In the genomic region with DNA sequence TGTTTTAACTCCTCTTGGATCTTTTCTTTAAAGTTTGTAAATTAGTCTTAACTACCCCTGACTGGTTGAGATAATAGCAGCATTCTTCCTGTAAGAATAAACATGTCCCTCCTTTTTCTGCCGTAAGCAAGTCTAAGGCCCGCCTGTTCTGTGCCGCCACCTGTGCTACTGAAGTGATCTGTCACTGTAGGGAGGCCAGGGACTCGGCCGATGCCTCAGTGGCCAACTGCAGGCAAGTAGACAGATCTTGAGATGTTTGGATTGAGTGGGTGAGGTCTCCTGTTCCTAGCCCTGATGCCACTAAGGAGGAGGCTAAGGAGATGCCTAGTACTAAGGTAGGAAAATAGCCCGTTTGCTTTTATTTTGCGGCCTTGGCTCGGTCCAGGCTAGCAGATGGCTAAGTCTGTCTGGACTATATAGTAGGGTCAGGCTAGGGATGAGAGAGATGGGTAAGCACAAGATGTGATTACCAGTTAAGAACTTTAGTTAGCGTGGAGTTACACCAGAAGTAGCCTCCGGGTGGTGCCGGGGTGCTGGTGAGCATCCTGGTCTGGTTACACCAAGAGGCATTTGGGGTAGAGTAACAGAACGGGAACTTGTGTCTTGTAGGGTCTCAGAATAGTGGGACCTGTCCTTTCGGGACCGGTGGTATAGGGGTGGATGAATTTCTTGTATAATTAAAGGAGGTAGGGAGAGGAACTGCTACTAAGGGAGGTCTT, we compare ENCODE assay signal across 15 cellular contexts.
"Had no signal": no experiment of that assay in that cellular context is flagged by ENCODE, and none has a peak within 500 bp of the region (broad histone marks: within the 10 kb centered on the region; RNA-seq: fewer than 3 reads in every experiment).

No MANE protein-coding gene starts in this region.

- ATAC-seq: effector memory CD8-positive, alpha-beta T cell; foreskin keratinocyte; mucosa of descending colon; naive thymus-derived CD8-positive, alpha-beta T cell; sciatic nerve; stimulated activated naive B cell treated with anti-CD40 and anti-IgM and Interleukin-4, amounts not matched to agents 10 μg/mL and 1 μg/mL and 100 μg/mL, for 72 hours; stimulated activated naive CD8-positive, alpha-beta T cell treated with anti-CD3 and anti-CD28 coated beads, Interleukin-15, amount 100 ng/mL, for 72 hours had no signal

- H3K36me3 ChIP-seq: tibial nerve had no signal

- H3K27ac ChIP-seq: foreskin keratinocyte, testis, tibial nerve had no signal

- H3K4me1 ChIP-seq: foreskin keratinocyte, testis, tibial nerve had no signal

- H3K4me3 ChIP-seq: mucosa of descending colon, testis, tibial nerve had no signal

- DNase-seq: effector memory CD8-positive, alpha-beta T cell; erythroblast; foreskin keratinocyte; kidney glomerular epithelial cell; mucosa of descending colon; naive thymus-derived CD8-positive, alpha-beta T cell; stimulated activated CD4-positive, alpha-beta T cell treated with anti-CD3 and anti-CD28 coated beads, Interleukin-2, amount 100 ng/mL, for 24 hours; stimulated activated CD4-positive, alpha-beta T cell treated with anti-CD3 and anti-CD28 coated beads, Interleukin-4, amount 100 ng/mL, for 4 hours; stimulated activated naive B cell treated with anti-CD40 and anti-IgM and Interleukin-4, amounts not matched to agents 10 μg/mL and 1 μg/mL and 100 μg/mL, for 72 hours; stimulated activated naive CD8-positive, alpha-beta T cell treated with anti-CD3 and anti-CD28 coated beads, Interleukin-15, amount 100 ng/mL, for 72 hours; testis had no signal

- H3K27ac Mint-ChIP-seq: dendritic cell treated with granulocyte-macrophage colony-stimulating factor and Interleukin-4, amounts not matched to agents 40 ng/mL and 50 ng/mL, for 4 days; effector memory CD8-positive, alpha-beta T cell; stimulated activated naive B cell treated with anti-CD40 and anti-IgM and Interleukin-4, amounts not matched to agents 10 μg/mL and 1 μg/mL and 100 μg/mL, for 72 hours had no signal

- H3K9me3 ChIP-seq: testis had no signal

- H3K4me3 Mint-ChIP-seq: dendritic cell treated with granulocyte-macrophage colony-stimulating factor and Interleukin-4, amounts not matched to agents 40 ng/mL and 50 ng/mL, for 4 days; effector memory CD8-positive, alpha-beta T cell; naive thymus-derived CD8-positive, alpha-beta T cell; neural crest cell; stimulated activated naive B cell treated with anti-CD40 and anti-IgM and Interleukin-4, amounts not matched to agents 10 μg/mL and 1 μg/mL and 100 μg/mL, for 72 hours; stimulated activated naive CD8-positive, alpha-beta T cell treated with anti-CD3 and anti-CD28 coated beads, Interleukin-15, amount 100 ng/mL, for 72 hours had no signal

- H3K4me1 Mint-ChIP-seq: naive thymus-derived CD8-positive, alpha-beta T cell; neural crest cell; stimulated activated naive B cell treated with anti-CD40 and anti-IgM and Interleukin-4, amounts not matched to agents 10 μg/mL and 1 μg/mL and 100 μg/mL, for 72 hours; stimulated activated naive CD8-positive, alpha-beta T cell treated with anti-CD3 and anti-CD28 coated beads, Interleukin-15, amount 100 ng/mL, for 72 hours had no signal

- H3K27me3 Mint-ChIP-seq: dendritic cell treated with granulocyte-macrophage colony-stimulating factor and Interleukin-4, amounts not matched to agents 40 ng/mL and 50 ng/mL, for 4 days; effector memory CD8-positive, alpha-beta T cell; stimulated activated naive B cell treated with anti-CD40 and anti-IgM and Interleukin-4, amounts not matched to agents 10 μg/mL and 1 μg/mL and 100 μg/mL, for 72 hours; stimulated activated naive CD8-positive, alpha-beta T cell treated with anti-CD3 and anti-CD28 coated beads, Interleukin-15, amount 100 ng/mL, for 72 hours had no signal

- H3K27me3 ChIP-seq: foreskin keratinocyte, testis, tibial nerve had no signal
